ENCODE assay signal across 31 cellular contexts in genomic region chr18:8208716-8209115, GRCh38.
"Had no signal": no experiment of that assay in that cellular context is flagged by ENCODE, and none has a peak within 500 bp of the region (broad histone marks: within the 10 kb centered on the region; RNA-seq: fewer than 3 reads in every experiment).

No MANE protein-coding gene starts in this region.

- H3K36me3 Mint-ChIP-seq: activated CD8-positive, alpha-beta memory T cell treated with anti-CD3 and anti-CD28 coated beads, Interleukin-2, amount 10 ng/mL, durations not matched to agents 7 days and 5 days; stimulated activated effector memory CD8-positive, alpha-beta T cell treated with anti-CD3 and anti-CD28 coated beads, Interleukin-12 subunit alpha, Interleukin-12 subunit beta, amount 100 ng/mL, for 72 hours had no signal

- H3K27me3 ChIP-seq: heart left ventricle, ovary, suprapubic skin, tibial artery, upper lobe of right lung had no signal

- H3K4me1 ChIP-seq: suprapubic skin, upper lobe of right lung had no signal

- H3K4me3 ChIP-seq: heart left ventricle, left ventricle myocardium inferior, lung, ovary, suprapubic skin, tibial artery, upper lobe of right lung had no signal

- H3K4me3 Mint-ChIP-seq: activated CD4-positive, alpha-beta T cell treated with anti-CD3 and anti-CD28 coated beads for 36 hours; activated CD8-positive, alpha-beta memory T cell treated with anti-CD3 and anti-CD28 coated beads, Interleukin-2, amount 10 ng/mL, durations not matched to agents 7 days and 5 days; activated CD8-positive, alpha-beta T cell treated with anti-CD3 and anti-CD28 coated beads, Interleukin-2, amount 10 ng/mL, durations not matched to agents 7 days and 5 days; activated naive CD4-positive, alpha-beta T cell treated with anti-CD3 and anti-CD28 coated beads, Interleukin-2, amount 50 U/mL, for 24 hours; activated naive CD8-positive, alpha-beta T cell treated with anti-CD3 and anti-CD28 coated beads, Interleukin-2, amount 50 U/mL, for 24 hours; nephron progenitor cell; stimulated activated effector memory CD8-positive, alpha-beta T cell treated with anti-CD3 and anti-CD28 coated beads, Interleukin-12 subunit alpha, Interleukin-12 subunit beta, amount 100 ng/mL, for 72 hours; T-helper 17 cell had no signal

- FAIRE-seq: bronchial epithelial cell, colon, islet of Langerhans, small intestine had no signal

- H3K9me3 ChIP-seq: heart left ventricle, left ventricle myocardium inferior, ovary, suprapubic skin, tibial artery, upper lobe of right lung had no signal

- DNase-seq: activated CD4-positive, alpha-beta T cell treated with anti-CD3 and anti-CD28 coated beads for 36 hours; activated CD4-positive, CD25-positive, alpha-beta regulatory T cell; activated CD8-positive, alpha-beta memory T cell treated with anti-CD3 and anti-CD28 coated beads, Interleukin-2, amount 10 ng/mL, durations not matched to agents 7 days and 5 days; activated CD8-positive, alpha-beta T cell treated with anti-CD3 and anti-CD28 coated beads, Interleukin-2, amount 10 ng/mL, durations not matched to agents 7 days and 5 days; activated naive CD8-positive, alpha-beta T cell treated with anti-CD3 and anti-CD28 coated beads, Interleukin-2, amount 50 U/mL, for 24 hours; activated T-cell treated with anti-CD3 and anti-CD28 coated beads, Interleukin-2, amount 50 U/mL, for 48 hours; amygdala; effector memory CD4-positive, alpha-beta T cell; foreskin fibroblast; heart left ventricle; hypothalamus; left ventricle myocardium inferior; nephron progenitor cell; ovary; retina; small intestine; stimulated activated CD4-positive, alpha-beta T cell treated with anti-CD3 and anti-CD28 coated beads, Interleukin-4, amount 100 ng/mL, for 24 hours; T-helper 17 cell; tibial artery; upper lobe of right lung had no signal

- H3K4me1 Mint-ChIP-seq: activated CD4-positive, alpha-beta T cell treated with anti-CD3 and anti-CD28 coated beads for 36 hours; activated CD8-positive, alpha-beta memory T cell treated with anti-CD3 and anti-CD28 coated beads, Interleukin-2, amount 10 ng/mL, durations not matched to agents 7 days and 5 days; activated naive CD4-positive, alpha-beta T cell treated with anti-CD3 and anti-CD28 coated beads, Interleukin-2, amount 50 U/mL, for 24 hours; activated naive CD8-positive, alpha-beta T cell treated with anti-CD3 and anti-CD28 coated beads, Interleukin-2, amount 50 U/mL, for 24 hours; T-helper 17 cell had no signal

- H3K36me3 ChIP-seq: left ventricle myocardium inferior, ovary, suprapubic skin had no signal

- H3K27ac Mint-ChIP-seq: activated CD4-positive, alpha-beta T cell treated with anti-CD3 and anti-CD28 coated beads for 36 hours; activated CD8-positive, alpha-beta memory T cell treated with anti-CD3 and anti-CD28 coated beads, Interleukin-2, amount 10 ng/mL, durations not matched to agents 7 days and 5 days; activated CD8-positive, alpha-beta T cell treated with anti-CD3 and anti-CD28 coated beads, Interleukin-2, amount 10 ng/mL, durations not matched to agents 7 days and 5 days; activated naive CD4-positive, alpha-beta T cell treated with anti-CD3 and anti-CD28 coated beads, Interleukin-2, amount 50 U/mL, for 24 hours; activated naive CD8-positive, alpha-beta T cell treated with anti-CD3 and anti-CD28 coated beads, Interleukin-2, amount 50 U/mL, for 24 hours; activated T-helper 2 cell treated with anti-CD3 and anti-CD28 coated beads, Interferon-gamma antibody, Interleukin-2, Interleukin-4, amounts not matched to agents 10 μg/mL and 5 μg/mL and 100 μg/mL, durations not matched to agents 14 hours and 24 hours and 36 hours; nephron progenitor cell; progenitor cell of endocrine pancreas; stimulated activated effector memory CD8-positive, alpha-beta T cell treated with anti-CD3 and anti-CD28 coated beads, Interleukin-12 subunit alpha, Interleukin-12 subunit beta, amount 100 ng/mL, for 72 hours; T-helper 17 cell had no signal

- H3K27ac ChIP-seq: heart left ventricle, left ventricle myocardium inferior, ovary, suprapubic skin, tibial artery, upper lobe of right lung had no signal

- ATAC-seq: activated CD4-positive, alpha-beta T cell treated with anti-CD3 and anti-CD28 coated beads for 36 hours; activated CD8-positive, alpha-beta memory T cell treated with anti-CD3 and anti-CD28 coated beads, Interleukin-2, amount 10 ng/mL, durations not matched to agents 7 days and 5 days; activated CD8-positive, alpha-beta T cell treated with anti-CD3 and anti-CD28 coated beads, Interleukin-2, amount 10 ng/mL, durations not matched to agents 7 days and 5 days; activated naive CD8-positive, alpha-beta T cell treated with anti-CD3 and anti-CD28 coated beads, Interleukin-2, amount 50 U/mL, for 24 hours; esophagus mucosa; heart left ventricle; sciatic nerve; stimulated activated effector memory CD8-positive, alpha-beta T cell treated with anti-CD3 and anti-CD28 coated beads, Interleukin-12 subunit alpha, Interleukin-12 subunit beta, amount 100 ng/mL, for 72 hours; T-helper 17 cell; upper lobe of right lung had no signal

- H3K27me3 Mint-ChIP-seq: activated CD4-positive, alpha-beta T cell treated with anti-CD3 and anti-CD28 coated beads for 36 hours; activated CD8-positive, alpha-beta memory T cell treated with anti-CD3 and anti-CD28 coated beads, Interleukin-2, amount 10 ng/mL, durations not matched to agents 7 days and 5 days; progenitor cell of endocrine pancreas; T-helper 17 cell had no signal
